ENCODE assay signal across 9 cellular contexts in the genomic region with DNA sequence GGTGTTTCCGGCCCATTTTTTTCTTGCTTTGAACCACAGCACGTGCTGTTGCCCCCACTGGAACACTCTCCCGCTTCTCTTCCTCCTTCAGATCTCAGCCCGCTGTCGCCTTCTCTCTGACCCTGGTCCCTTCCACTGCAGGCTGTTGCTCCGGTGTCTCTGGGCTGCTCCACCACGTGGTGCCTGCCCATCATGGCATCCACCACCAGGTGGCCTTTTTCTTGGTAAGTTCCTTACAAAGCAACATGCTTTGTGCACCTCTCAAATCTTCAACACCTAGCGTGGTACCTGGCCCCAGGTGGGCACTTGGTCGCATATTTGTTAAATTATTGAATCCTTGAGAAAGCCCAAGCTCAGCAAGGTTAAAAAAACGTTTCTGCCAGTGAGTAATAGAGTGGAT. TPM values are rescaled to one million over a fixed set of nuclear protein-coding genes. Genes with fewer than 3 reads are reported as not detected.
DNase-seq lines count a peak whose midpoint lies in the region; ATAC-seq and TF ChIP-seq lines count a peak whose summit lies in the region.
"Had no signal": no experiment of that assay in that cellular context is flagged by ENCODE, and none has a peak within 500 bp of the region (broad histone marks: within the 10 kb centered on the region; RNA-seq: fewer than 3 reads in every experiment).

No MANE protein-coding gene starts in this region.

- peak; percentile 59 for TF ChIP-seq CTCF in GM12873 (IDR thresholded peaks at IDR 0.05; ENCODE audit: insufficient read depth, low read depth, low read length, missing control alignments)
- TF ChIP-seq CTCF in foreskin fibroblast (IDR thresholded peaks at IDR 0.05; ENCODE audit: low read depth, low read length), result peak; percentile 12
- TF ChIP-seq CTCF in prostate gland (IDR thresholded peaks at IDR 0.05), result no peak

- intact Hi-C loops in prostate gland (cut with DNase I), result no loop called here

- 40% methylated on average over 10 of the region's 10 CpGs for WGBS in prostate gland

- H3K36me3 ChIP-seq in prostate gland, result no peaks in the 10 kb centered on the region

- no peak overlapping the region for H3K27ac ChIP-seq in prostate gland

- H3K9me3 ChIP-seq in prostate gland, result no peaks in the 10 kb centered on the region

- H3K4me1 ChIP-seq in prostate gland (replicated peaks), result no peaks in the 10 kb centered on the region

- no peak for TF ChIP-seq POLR2A in prostate gland (IDR thresholded peaks at IDR 0.05)

- peak; percentile 56 for DNase-seq in 8988T
- peak; percentile 22 for DNase-seq in RKO (ENCODE audit: low spot score)
- no peak for DNase-seq in foreskin fibroblast
- no peak for DNase-seq in nucleus accumbens (lab: John Stamatoyannopoulos, UW)
- no peak for DNase-seq in prostate gland (ENCODE audit: low spot score)
- no peak for DNase-seq in activated CD4-positive, CD25-positive, alpha-beta regulatory T cell treated with anti-CD3 and anti-CD28 coated beads, Interleukin-2, amount 50 U/mL, for 72 hours
- DNase-seq: hippocampal formation had no signal

- H3K27me3 ChIP-seq in prostate gland (replicated peaks; ENCODE audit: insufficient read depth), result peaks cover 9% of the 10 kb centered on the region

- ATAC-seq in GM19463 (IDR thresholded peaks at IDR 0.05; ENCODE audit: unreplicated experiment), result no peak

- H3K4me3 ChIP-seq in foreskin fibroblast (ENCODE audit: low read depth in 1 of 2, low read length in 2 of 2) (no peak overlapping the region), prostate gland (no peak overlapping the region)

RNA-seq across cellular contexts. Expression of a gene that starts 19.1 kb away (rescaled TPM):
- total RNA-seq in prostate gland, result 1 to 10 TPM in 1 of 2 donors, not detected in 1; 1.9 TPM

Comparison
In these comparisons a context has a peak if more than half of its experiments do, and no peak if none do; other contexts are left out.
1. DNase-seq: peak in 8988T (single experiment) and RKO (single experiment); none in foreskin fibroblast (0 of 2), nucleus accumbens (0 of 56), prostate gland (single experiment) and activated CD4-positive, CD25-positive, alpha-beta regulatory T cell treated with anti-CD3 and anti-CD28 coated beads, Interleukin-2, amount 50 U/mL, for 72 hours (single experiment).
2. CTCF ChIP-seq: peak in GM12873 (single experiment) and foreskin fibroblast (single experiment); none in prostate gland (0 of 4).